34 cellular contexts compared by ENCODE assay signal in the genomic region with DNA sequence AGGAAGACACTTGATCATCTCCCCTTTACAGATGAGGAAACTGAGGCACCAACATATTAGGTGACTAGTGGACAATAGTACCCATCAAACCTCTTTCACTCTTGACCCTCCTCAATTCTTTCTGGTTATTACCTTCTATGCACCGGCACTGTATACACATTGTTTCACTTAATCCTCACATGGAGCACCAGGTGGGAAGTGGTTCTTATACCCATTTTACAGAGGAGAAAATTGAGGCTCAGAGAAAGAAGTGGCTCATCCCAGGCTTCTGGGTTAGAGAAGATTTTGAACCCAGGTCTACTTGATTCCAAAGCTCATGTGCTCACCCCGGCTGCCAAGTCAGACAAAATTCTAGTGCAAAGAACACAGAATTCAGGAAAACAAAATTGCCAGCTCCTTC.
"Had no signal": no experiment of that assay in that cellular context is flagged by ENCODE, and none has a peak within 500 bp of the region (broad histone marks: within the 10 kb centered on the region; RNA-seq: fewer than 3 reads in every experiment).

No MANE protein-coding gene starts in this region.

- H3K9me3 ChIP-seq: MG63 had no signal

- H3K36me3 ChIP-seq: MG63 had no signal

- DNase-seq: Kasumi-1, MG63, MM.1S, MV-4-11, NCI-H1048, NCI-H1092, NCI-H1092 treated with DMSO at 0.1 percent for 48 hours, NCI-H1105, NCI-H1105 treated with DMSO at 0.1 percent for 48 hours, NCI-H1417, NCI-H1417 treated with DMSO at 0.1 percent for 48 hours, NCI-H1436, NCI-H1436 treated with DMSO at 0.1 percent for 48 hours, NCI-H146, NCI-H1694, NCI-H1694 treated with DMSO at 0.1 percent for 48 hours, NCI-H187, NCI-H187 treated with DMSO at 0.1 percent for 48 hours, NCI-H1930, NCI-H2029, NCI-H2029 treated with DMSO at 0.1 percent for 48 hours, NCI-H2081, NCI-H2081 treated with DMSO at 0.1 percent for 48 hours, NCI-H2107, NCI-H2171, NCI-H2171 treated with DMSO at 0.1 percent for 48 hours, NCI-H2227 treated with DMSO at 0.1 percent for 48 hours, NCI-H226, NCI-H345, NCI-H446, NCI-H446 treated with DMSO at 0.1 percent for 48 hours, NCI-H510A, NCI-H510A treated with DMSO at 0.1 percent for 48 hours, NCI-H524 had no signal

- H3K27me3 ChIP-seq: MG63 had no signal

- H3K4me3 ChIP-seq: MG63 had no signal
